ENCODE assay signal across 8 cellular contexts in genomic region chr7:80134105-80134535, GRCh38. TPM values are rescaled to one million over a fixed set of nuclear protein-coding genes. Genes with fewer than 3 reads are reported as not detected.
A peak's percentile ranks its signal among the peaks of the same experiment; 100 is the strongest.
DNase-seq lines count a peak whose midpoint lies in the region; ATAC-seq and TF ChIP-seq lines count a peak whose summit lies in the region.

No MANE protein-coding gene starts in this region.

- ATAC-seq in central memory CD8-positive, alpha-beta T cell (replicated peaks; ENCODE audit: extremely low read depth, poor library complexity, severe bottlenecking), result no peak
- ATAC-seq in upper lobe of left lung (ENCODE audit: low FRiP score in 2 of 2) (peak in 1 of 2 donors; percentile 28), GM21529 (IDR thresholded peaks at IDR 0.05; ENCODE audit: unreplicated experiment) (no peak), GM19455 (IDR thresholded peaks at IDR 0.05; ENCODE audit: unreplicated experiment) (no peak)

- H2BK15ac ChIP-seq in mesenchymal stem cell (ENCODE audit: low read depth, poor library complexity, severe bottlenecking), result no peak overlapping the region

- peak overlapping the region; percentile 97 for H3K9ac ChIP-seq in mesenchymal stem cell (ENCODE audit: low read length)

- no peak overlapping the region for H2AK5ac ChIP-seq in mesenchymal stem cell (ENCODE audit: low read length, severe bottlenecking)

- H4K8ac ChIP-seq in mesenchymal stem cell (ENCODE audit: low read length), result no peak overlapping the region

- H2BK120ac ChIP-seq in mesenchymal stem cell (ENCODE audit: low read depth, low read length), result peak overlapping the region; percentile 98

- H3K27ac Mint-ChIP-seq in activated T-cell treated with anti-CD3 and anti-CD28 coated beads, Interleukin-2, amount 50 U/mL, for 24 hours, result peak overlapping the region; percentile 60
- H3K27ac Mint-ChIP-seq in central memory CD8-positive, alpha-beta T cell (ENCODE audit: low read depth), result no peak overlapping the region

- no peak overlapping the region for H2BK5ac ChIP-seq in mesenchymal stem cell (ENCODE audit: low read depth, low read length, poor library complexity, severe bottlenecking)

- WGBS in mesenchymal stem cell, result 2% methylated on average over 8 of the region's 12 CpGs
- 11 to 16% methylated on average over 12 of the region's 12 CpGs for WGBS in upper lobe of left lung, 2 donors

- H3K9me3 ChIP-seq in mesenchymal stem cell (ENCODE audit: control insufficient read depth, low read length) (no peaks in the 10 kb centered on the region), upper lobe of left lung (no peaks in the 10 kb centered on the region)

- peaks cover 3% of the 10 kb centered on the region for H3K9me3 Mint-ChIP-seq in activated T-cell treated with anti-CD3 and anti-CD28 coated beads, Interleukin-2, amount 50 U/mL, for 24 hours
- peaks cover 5% of the 10 kb centered on the region for H3K9me3 Mint-ChIP-seq in central memory CD8-positive, alpha-beta T cell

- DNase-seq in activated T-cell treated with anti-CD3 and anti-CD28 coated beads, Interleukin-2, amount 50 U/mL, for 24 hours, result no peak
- DNase-seq in activated T-cell treated with anti-CD3 and anti-CD28 coated beads for 4 hours (no peak), mesenchymal stem cell (no peak), upper lobe of left lung (no peak)
- no peak for DNase-seq in central memory CD8-positive, alpha-beta T cell (ENCODE audit: low spot score in 2 of 2)
- no peak for DNase-seq in activated effector memory CD4-positive, alpha-beta T cell treated with Interleukin-2 at 50 U/mL for 16 hours

- peaks cover 3% of the 10 kb centered on the region for H3K4me1 ChIP-seq in mesenchymal stem cell (ENCODE audit: control insufficient read depth, insufficient read depth, low read depth, low read length)
- peaks cover 3 to 16% (median 15%) of the 10 kb centered on the region in 4 donors for H3K4me1 ChIP-seq in upper lobe of left lung

- no peak overlapping the region for H3K23ac ChIP-seq in mesenchymal stem cell (ENCODE audit: low read length in 2 of 2)

- H3K4me3 ChIP-seq in mesenchymal stem cell (ENCODE audit: insufficient read depth in 1 of 2, low read depth in 1 of 2, low read length in 2 of 2) (peak overlapping the region; percentile 43 to 75), upper lobe of left lung (peak overlapping the region in 3 of 4 donors; percentile 71 to 97 (median 91))

- H3K27me3 Mint-ChIP-seq in activated T-cell treated with anti-CD3 and anti-CD28 coated beads, Interleukin-2, amount 50 U/mL, for 24 hours, result peaks cover 40% of the 10 kb centered on the region
- peaks cover 27% of the 10 kb centered on the region for H3K27me3 Mint-ChIP-seq in central memory CD8-positive, alpha-beta T cell

- peak overlapping the region; percentile 1 to 45 for H2BK12ac ChIP-seq in mesenchymal stem cell (ENCODE audit: low read length in 2 of 2)

- no peak for TF ChIP-seq POLR2A in upper lobe of left lung (IDR thresholded peaks at IDR 0.05)

- H3K36me3 Mint-ChIP-seq in activated T-cell treated with anti-CD3 and anti-CD28 coated beads, Interleukin-2, amount 50 U/mL, for 24 hours (ENCODE audit: low read depth), result no peaks in the 10 kb centered on the region
- no peaks in the 10 kb centered on the region for H3K36me3 Mint-ChIP-seq in central memory CD8-positive, alpha-beta T cell (ENCODE audit: insufficient read depth)

- peak overlapping the region; percentile 34 for H4K91ac ChIP-seq in mesenchymal stem cell (ENCODE audit: low read length)

- no peak overlapping the region for H3K14ac ChIP-seq in mesenchymal stem cell (ENCODE audit: low read length in 2 of 2)

- H3K4ac ChIP-seq in mesenchymal stem cell (ENCODE audit: low read depth in 1 of 2, low read length in 2 of 2), result peak overlapping the region in 1 of 2 experiments; percentile 0

- peak overlapping the region; percentile 23 to 55 for H3K18ac ChIP-seq in mesenchymal stem cell (ENCODE audit: low read depth in 1 of 2, low read length in 2 of 2)

- H3K4me3 Mint-ChIP-seq in activated T-cell treated with anti-CD3 and anti-CD28 coated beads, Interleukin-2, amount 50 U/mL, for 24 hours, result peak overlapping the region; percentile 74
- H3K4me3 Mint-ChIP-seq in central memory CD8-positive, alpha-beta T cell, result peak overlapping the region; percentile 25

- no peaks in the 10 kb centered on the region for H3K79me1 ChIP-seq in mesenchymal stem cell (replicated peaks; ENCODE audit: low read length, poor library complexity, severe bottlenecking)

- no peak for TF ChIP-seq CTCF in upper lobe of left lung (IDR thresholded peaks at IDR 0.05)

- H3K27ac ChIP-seq in mesenchymal stem cell (ENCODE audit: low read length, poor library complexity, severe bottlenecking), result peak overlapping the region; percentile 30
- H3K27ac ChIP-seq in upper lobe of left lung, result peak overlapping the region; percentile 80 to 96 (median 89)

- H3K4me2 ChIP-seq in mesenchymal stem cell (ENCODE audit: low read length, poor library complexity, severe bottlenecking), result peak overlapping the region; percentile 4

- H3K4me1 Mint-ChIP-seq in activated T-cell treated with anti-CD3 and anti-CD28 coated beads, Interleukin-2, amount 50 U/mL, for 24 hours (ENCODE audit: low read depth), result peaks cover 37% of the 10 kb centered on the region
- H3K4me1 Mint-ChIP-seq in central memory CD8-positive, alpha-beta T cell, result no peaks in the 10 kb centered on the region

- H3K27me3 ChIP-seq in mesenchymal stem cell (ENCODE audit: control insufficient read depth in 1 of 2, insufficient read depth in 1 of 2, low read length in 2 of 2), result no peaks in the 10 kb centered on the region
- H3K27me3 ChIP-seq in upper lobe of left lung, result peaks cover 0 to 5% (median 0%) of the 10 kb centered on the region in 4 donors

- no peak for TF ChIP-seq EP300 in upper lobe of left lung (IDR thresholded peaks at IDR 0.05)

- H3K36me3 ChIP-seq in mesenchymal stem cell (ENCODE audit: control insufficient read depth in 1 of 2, insufficient read depth in 2 of 2, low read depth in 1 of 2, low read length in 2 of 2) (no peaks in the 10 kb centered on the region), upper lobe of left lung (no peaks in the 10 kb centered on the region)

- H2AFZ ChIP-seq in mesenchymal stem cell (ENCODE audit: low read depth, low read length), result no peak overlapping the region

RNA-seq across cellular contexts. Expression of gene GNAI1, which starts 0.5 kb away (rescaled TPM):
- polyA plus RNA-seq in mesenchymal stem cell (2013, experiment 1 of 2), result 161 TPM
- polyA plus RNA-seq in mesenchymal stem cell (2013, experiment 2 of 2), result 168 TPM
- total RNA-seq in upper lobe of left lung, result 10 to 100 TPM; 16.7 to 26.6 (median 21.5) TPM
